ENCODE assay signal across 24 cellular contexts in the genomic region with DNA sequence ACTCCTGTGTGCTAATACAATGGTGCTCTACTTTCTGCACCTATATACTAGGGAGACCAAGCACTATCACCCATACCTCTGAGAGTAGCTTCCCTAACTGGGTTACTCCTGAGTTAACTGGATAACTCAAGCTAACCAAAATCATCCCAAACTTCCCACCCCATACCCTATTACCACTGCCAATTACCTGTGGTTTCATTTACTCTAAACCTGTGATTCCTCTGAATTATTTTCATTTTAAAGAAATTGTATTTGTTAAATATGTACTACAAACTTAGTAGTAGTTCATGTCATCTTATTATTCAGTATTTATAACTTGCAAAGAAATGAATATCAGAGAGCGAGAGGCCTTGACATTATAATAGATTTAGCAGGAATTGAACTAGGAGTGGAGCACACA.
"Had no signal": no experiment of that assay in that cellular context is flagged by ENCODE, and none has a peak within 500 bp of the region (broad histone marks: within the 10 kb centered on the region; RNA-seq: fewer than 3 reads in every experiment).

No MANE protein-coding gene starts in this region.

- H3K36me3 ChIP-seq: ovary had no signal

- FAIRE-seq: small intestine, urothelium cell line had no signal

- ATAC-seq: left lobe of liver; mucosa of descending colon; naive thymus-derived CD8-positive, alpha-beta T cell; sciatic nerve; stimulated activated effector memory CD8-positive, alpha-beta T cell treated with anti-CD3 and anti-CD28 coated beads, Interleukin-12 subunit alpha, Interleukin-12 subunit beta, amount 100 ng/mL, for 72 hours; upper lobe of right lung had no signal

- H3K27me3 ChIP-seq: heart left ventricle, ovary, right atrium auricular region, spleen, suprapubic skin, tibial artery, upper lobe of right lung had no signal

- H3K9me3 ChIP-seq: heart left ventricle, mucosa of descending colon, ovary, right atrium auricular region, spleen, suprapubic skin, thoracic aorta, tibial artery, upper lobe of right lung had no signal

- H3K4me3 ChIP-seq: heart left ventricle, lung, mucosa of descending colon, ovary, right atrium auricular region, spleen, suprapubic skin, thoracic aorta, tibial artery, upper lobe of right lung had no signal

- DNase-seq: heart left ventricle; hypothalamus; immature natural killer cell; islet precursor cell; midbrain; mucosa of descending colon; naive thymus-derived CD8-positive, alpha-beta T cell; occipital lobe; ovary; small intestine; spleen; stimulated activated CD4-positive, alpha-beta T cell treated with anti-CD3 and anti-CD28 coated beads, Interleukin-4, amount 100 ng/mL, for 24 hours; stimulated activated naive CD4-positive, alpha-beta T cell; tibial artery; trophoblast cell; upper lobe of right lung had no signal

- H3K27ac ChIP-seq: heart left ventricle, ovary, right atrium auricular region, spleen, suprapubic skin, thoracic aorta, tibial artery, upper lobe of right lung had no signal

- H3K4me1 ChIP-seq: right atrium auricular region, suprapubic skin, tibial artery, upper lobe of right lung had no signal
